Comparison of ENCODE assay signal across 1 cellular context in the genomic region with DNA sequence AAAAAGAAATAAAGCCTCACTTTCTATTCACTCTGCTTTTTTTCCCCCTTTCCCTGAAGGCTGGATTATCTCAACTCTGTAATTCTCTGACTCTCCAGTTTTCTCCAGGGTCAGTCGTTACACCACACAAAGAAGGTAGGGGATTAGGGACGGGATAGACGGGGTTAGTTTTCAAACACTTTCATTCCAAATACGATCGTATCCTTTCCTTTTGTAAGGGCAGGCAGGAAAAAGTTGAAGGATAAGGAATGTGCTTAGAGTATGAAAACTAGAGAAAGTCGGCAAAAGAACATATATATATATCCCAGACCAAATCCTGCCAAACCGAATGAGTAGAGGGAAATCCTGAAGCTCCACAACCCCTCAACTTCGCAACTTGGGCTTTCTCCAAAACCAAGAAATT.
TF ChIP-seq lines count a peak whose summit lies in the region.

No MANE protein-coding gene starts in this region.

TF ChIP-seq in K562, 482 proteins besides CTCF, POLR2A, EP300 and RAD21 (continued from another document):
- TF ChIP-seq, protein P1, sequence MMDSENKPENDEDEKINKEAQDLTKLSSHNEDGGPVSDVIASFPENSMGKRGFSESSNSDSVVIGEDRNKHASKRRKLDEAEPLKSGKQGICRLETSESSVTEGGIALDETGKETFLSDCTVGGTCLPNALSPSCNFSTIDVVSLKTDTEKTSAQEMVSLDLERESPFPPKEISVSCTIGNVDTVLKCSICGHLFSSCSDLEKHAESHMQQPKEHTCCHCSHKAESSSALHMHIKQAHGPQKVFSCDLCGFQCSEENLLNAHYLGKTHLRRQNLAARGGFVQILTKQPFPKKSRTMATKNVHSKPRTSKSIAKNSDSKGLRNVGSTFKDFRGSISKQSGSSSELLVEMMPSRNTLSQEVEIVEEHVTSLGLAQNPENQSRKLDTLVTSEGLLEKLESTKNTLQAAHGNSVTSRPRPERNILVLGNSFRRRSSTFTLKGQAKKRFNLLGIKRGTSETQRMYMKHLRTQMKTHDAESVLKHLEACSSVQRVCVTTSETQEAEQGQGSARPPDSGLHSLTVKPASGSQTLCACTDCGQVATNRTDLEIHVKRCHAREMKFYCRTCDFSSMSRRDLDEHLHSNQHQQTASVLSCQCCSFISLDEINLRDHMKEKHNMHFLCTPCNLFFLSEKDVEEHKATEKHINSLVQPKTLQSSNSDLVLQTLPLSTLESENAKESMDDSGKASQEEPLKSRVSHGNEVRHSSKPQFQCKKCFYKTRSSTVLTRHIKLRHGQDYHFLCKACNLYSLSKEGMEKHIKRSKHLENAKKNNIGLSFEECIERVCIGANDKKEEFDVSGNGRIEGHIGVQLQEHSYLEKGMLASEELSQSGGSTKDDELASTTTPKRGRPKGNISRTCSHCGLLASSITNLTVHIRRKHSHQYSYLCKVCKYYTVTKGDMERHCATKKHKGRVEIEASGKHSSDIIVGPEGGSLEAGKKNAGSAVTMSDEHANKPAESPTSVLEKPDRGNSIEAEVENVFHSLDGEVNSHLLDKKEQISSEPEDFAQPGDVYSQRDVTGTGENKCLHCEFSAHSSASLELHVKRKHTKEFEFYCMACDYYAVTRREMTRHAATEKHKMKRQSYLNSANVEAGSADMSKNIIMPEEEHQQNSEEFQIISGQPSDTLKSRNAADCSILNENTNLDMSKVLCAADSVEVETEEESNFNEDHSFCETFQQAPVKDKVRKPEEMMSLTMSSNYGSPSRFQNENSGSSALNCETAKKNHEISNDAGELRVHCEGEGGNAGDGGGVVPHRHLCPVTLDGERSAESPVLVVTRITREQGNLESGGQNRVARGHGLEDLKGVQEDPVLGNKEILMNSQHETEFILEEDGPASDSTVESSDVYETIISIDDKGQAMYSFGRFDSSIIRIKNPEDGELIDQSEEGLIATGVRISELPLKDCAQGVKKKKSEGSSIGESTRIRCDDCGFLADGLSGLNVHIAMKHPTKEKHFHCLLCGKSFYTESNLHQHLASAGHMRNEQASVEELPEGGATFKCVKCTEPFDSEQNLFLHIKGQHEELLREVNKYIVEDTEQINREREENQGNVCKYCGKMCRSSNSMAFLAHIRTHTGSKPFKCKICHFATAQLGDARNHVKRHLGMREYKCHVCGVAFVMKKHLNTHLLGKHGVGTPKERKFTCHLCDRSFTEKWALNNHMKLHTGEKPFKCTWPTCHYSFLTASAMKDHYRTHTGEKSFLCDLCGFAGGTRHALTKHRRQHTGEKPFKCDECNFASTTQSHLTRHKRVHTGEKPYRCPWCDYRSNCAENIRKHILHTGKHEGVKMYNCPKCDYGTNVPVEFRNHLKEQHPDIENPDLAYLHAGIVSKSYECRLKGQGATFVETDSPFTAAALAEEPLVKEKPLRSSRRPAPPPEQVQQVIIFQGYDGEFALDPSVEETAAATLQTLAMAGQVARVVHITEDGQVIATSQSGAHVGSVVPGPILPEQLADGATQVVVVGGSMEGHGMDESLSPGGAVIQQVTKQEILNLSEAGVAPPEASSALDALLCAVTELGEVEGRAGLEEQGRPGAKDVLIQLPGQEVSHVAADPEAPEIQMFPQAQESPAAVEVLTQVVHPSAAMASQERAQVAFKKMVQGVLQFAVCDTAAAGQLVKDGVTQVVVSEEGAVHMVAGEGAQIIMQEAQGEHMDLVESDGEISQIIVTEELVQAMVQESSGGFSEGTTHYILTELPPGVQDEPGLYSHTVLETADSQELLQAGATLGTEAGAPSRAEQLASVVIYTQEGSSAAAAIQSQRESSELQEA (IDR thresholded peaks at IDR 0.05; ENCODE audit: low read depth) = no peak
- TF ChIP-seq PTTG1 (tag; IDR thresholded peaks at IDR 0.05; ENCODE audit: low read depth) (no peak), ARNT (IDR thresholded peaks at IDR 0.05) (peak in 1 of 2 experiments; percentile 21; a peak in 2 of 4 replicates), ARHGAP35 (IDR thresholded peaks at IDR 0.05; ENCODE audit: partially characterized antibody) (no peak), SMARCA5 (IDR thresholded peaks at IDR 0.05) (no peak), SLC30A9 (CRISPR knock-in tag; IDR thresholded peaks at IDR 0.05) (no peak), SMARCA4 (IDR thresholded peaks at IDR 0.05) (peak; percentile 10; the same call in 1 of the 2 replicates), HEY1 (CRISPR knock-in tag; IDR thresholded peaks at IDR 0.05; ENCODE audit: borderline replicate concordance) (0 out of 2 replicates have a peak, but pooled peaks have one; percentile 23), CEBPG (CRISPR knock-in tag; IDR thresholded peaks at IDR 0.05) (no peak), CEBPG (tag; conservative IDR thresholded peaks at IDR 0.05 in 1 of 2, IDR thresholded peaks at IDR 0.05 in 1 of 2) (0 out of 4 replicates have a peak, but pooled peaks of 1 of the 2 experiments have one; percentile 28), ZNF717 (CRISPR knock-in tag; IDR thresholded peaks at IDR 0.05) (no peak), ZNF696 (CRISPR knock-in tag; conservative IDR thresholded peaks at IDR 0.05) (0 out of 2 replicates have a peak, but pooled peaks have one; percentile 41), NR2C2 (CRISPR knock-in tag; IDR thresholded peaks at IDR 0.05) (no peak), NR2C2 (tag; IDR thresholded peaks at IDR 0.05) (peak; percentile 65), ZNF311 (CRISPR knock-in tag; IDR thresholded peaks at IDR 0.05) (no peak), HNRNPLL (IDR thresholded peaks at IDR 0.05; ENCODE audit: low read depth, low read length, poor library complexity, severe bottlenecking) (no peak), ZSCAN32 (CRISPR knock-in tag; IDR thresholded peaks at IDR 0.05) (0 out of 2 replicates have a peak, but pooled peaks have one; percentile 48), WHSC1 (IDR thresholded peaks at IDR 0.05; ENCODE audit: low read length) (no peak), PHB2 (IDR thresholded peaks at IDR 0.05; ENCODE audit: low read depth) (no peak), KAT7 (CRISPR knock-in tag; IDR thresholded peaks at IDR 0.05; ENCODE audit: borderline replicate concordance) (no peak), ZFPM2 (CRISPR knock-in tag; IDR thresholded peaks at IDR 0.05) (0 out of 2 replicates have a peak, but pooled peaks have one; percentile 12)
- TF ChIP-seq, protein P2, sequence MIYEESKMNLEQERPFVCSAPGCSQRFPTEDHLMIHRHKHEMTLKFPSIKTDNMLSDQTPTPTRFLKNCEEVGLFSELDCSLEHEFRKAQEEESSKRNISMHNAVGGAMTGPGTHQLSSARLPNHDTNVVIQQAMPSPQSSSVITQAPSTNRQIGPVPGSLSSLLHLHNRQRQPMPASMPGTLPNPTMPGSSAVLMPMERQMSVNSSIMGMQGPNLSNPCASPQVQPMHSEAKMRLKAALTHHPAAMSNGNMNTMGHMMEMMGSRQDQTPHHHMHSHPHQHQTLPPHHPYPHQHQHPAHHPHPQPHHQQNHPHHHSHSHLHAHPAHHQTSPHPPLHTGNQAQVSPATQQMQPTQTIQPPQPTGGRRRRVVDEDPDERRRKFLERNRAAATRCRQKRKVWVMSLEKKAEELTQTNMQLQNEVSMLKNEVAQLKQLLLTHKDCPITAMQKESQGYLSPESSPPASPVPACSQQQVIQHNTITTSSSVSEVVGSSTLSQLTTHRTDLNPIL (CRISPR knock-in tag; IDR thresholded peaks at IDR 0.05) = 0 out of 2 replicates have a peak, but pooled peaks have one; percentile 61
- TF ChIP-seq, protein P3, sequence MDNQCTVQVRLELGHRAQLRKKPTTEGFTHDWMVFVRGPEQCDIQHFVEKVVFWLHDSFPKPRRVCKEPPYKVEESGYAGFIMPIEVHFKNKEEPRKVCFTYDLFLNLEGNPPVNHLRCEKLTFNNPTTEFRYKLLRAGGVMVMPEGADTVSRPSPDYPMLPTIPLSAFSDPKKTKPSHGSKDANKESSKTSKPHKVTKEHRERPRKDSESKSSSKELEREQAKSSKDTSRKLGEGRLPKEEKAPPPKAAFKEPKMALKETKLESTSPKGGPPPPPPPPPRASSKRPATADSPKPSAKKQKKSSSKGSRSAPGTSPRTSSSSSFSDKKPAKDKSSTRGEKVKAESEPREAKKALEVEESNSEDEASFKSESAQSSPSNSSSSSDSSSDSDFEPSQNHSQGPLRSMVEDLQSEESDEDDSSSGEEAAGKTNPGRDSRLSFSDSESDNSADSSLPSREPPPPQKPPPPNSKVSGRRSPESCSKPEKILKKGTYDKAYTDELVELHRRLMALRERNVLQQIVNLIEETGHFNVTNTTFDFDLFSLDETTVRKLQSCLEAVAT (IDR thresholded peaks at IDR 0.05) = peak; percentile 44 to 63; a peak in 2 of 4 replicates
